8 cellular contexts compared by ENCODE assay signal in the genomic region with DNA sequence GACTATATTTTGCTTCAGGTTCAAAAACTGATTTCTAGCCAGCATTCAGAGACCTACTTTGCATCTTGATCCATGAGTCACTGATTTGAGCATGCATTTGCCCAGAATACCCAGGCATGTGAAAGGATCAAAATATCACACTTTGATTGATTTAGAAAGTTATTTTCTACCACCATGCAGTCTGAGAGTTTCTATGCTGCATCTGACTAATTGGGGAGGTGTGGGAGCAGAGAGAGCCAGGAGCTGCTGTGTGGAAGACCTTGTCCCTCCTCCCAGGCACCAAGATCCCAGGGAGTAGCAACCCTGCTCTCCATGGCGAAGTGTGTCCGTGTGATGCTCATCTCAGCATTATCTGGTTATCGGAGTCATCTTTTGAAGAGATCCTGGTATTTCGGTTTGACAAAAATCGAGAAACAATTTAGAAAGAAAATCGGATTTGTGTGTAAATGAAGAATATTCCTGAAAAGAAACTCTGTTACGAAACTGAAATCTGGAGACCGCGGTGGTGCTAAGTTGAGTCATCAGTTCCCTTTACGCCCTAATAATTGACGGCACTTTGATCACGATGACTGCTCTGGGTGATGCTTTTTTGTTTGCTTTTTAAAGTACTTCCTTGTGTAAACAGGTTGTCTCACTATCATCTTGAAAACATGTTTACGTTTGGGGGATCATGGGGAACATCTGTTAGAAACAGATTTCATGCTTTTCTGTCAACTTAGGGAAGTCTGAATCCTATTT.
DNase-seq lines count a peak whose midpoint lies in the region; ATAC-seq, FAIRE-seq and TF ChIP-seq lines count a peak whose summit lies in the region.

No MANE protein-coding gene starts in this region.

- in situ Hi-C loops in K562 (cut with MboI): no loop called here

- WGBS in K562 (ENCODE audit: insufficient coverage, low coverage, missing lambda C conversion rate): 18% methylated on average over 11 of the region's 13 CpGs

- TF ChIP-seq CTCF in K562 (IDR thresholded peaks at IDR 0.05 in 2 of 3, conservative IDR thresholded peaks at IDR 0.05 in 1 of 3; ENCODE audit: insufficient read depth in 2 of 3, low read depth in 1 of 3, low read length in 3 of 3): no peak

- 0 out of 5 replicates have a peak, but pooled peaks cover 0 to 3% of the 10 kb centered on the region in 2 experiments for H3K27me3 ChIP-seq in K562 (ENCODE audit: control insufficient read depth in 2 of 2, insufficient read depth in 2 of 2, low read length in 2 of 2)

- H3K4me2 ChIP-seq in K562 (ENCODE audit: insufficient read depth, low read length): no peak overlapping the region

- TF ChIP-seq POLR2A in GM12892 (IDR thresholded peaks at IDR 0.05; ENCODE audit: low read depth, low read length) (no peak), K562 (conservative IDR thresholded peaks at IDR 0.05) (no peak), H54 (IDR thresholded peaks at IDR 0.05; ENCODE audit: low read depth, low read length) (no peak)

- H2AFZ ChIP-seq in K562 (ENCODE audit: low read depth, low read length): no peak overlapping the region

- H3K4me3 ChIP-seq in K562: no peak overlapping the region

- intact Hi-C loops in K562 (cut with micrococcal nuclease): no loop called here

- ATAC-seq in GM21447 (IDR thresholded peaks at IDR 0.05; ENCODE audit: unreplicated experiment) (peak; percentile 75), HG03575 (IDR thresholded peaks at IDR 0.05; ENCODE audit: extremely low read depth, insufficient number of reproducible peaks, low FRiP score, unreplicated experiment) (peak; percentile 71), K562 (no peak)

- no peaks in the 10 kb centered on the region for H3K9me1 ChIP-seq in K562 (ENCODE audit: control insufficient read depth, insufficient read depth, low read length)

- H4K20me1 ChIP-seq in K562 (replicated peaks; ENCODE audit: control insufficient read depth, insufficient read depth, low read length): no peaks in the 10 kb centered on the region

- no TSS peak for BruUV-seq in K562 (replicated peaks; lab: Mats Ljungman, UMichigan)

- TF ChIP-seq EP300 in K562 (IDR thresholded peaks at IDR 0.05; ENCODE audit: low read length): no peak

- DNase-seq in GM12892 (ENCODE audit: insufficient read length) (no peak), K562 (ENCODE audit: extremely low read depth in 1 of 4, low spot score in 3 of 4) (no peak), NCI-H446 treated with DMSO at 0.1 percent for 48 hours (lab: John Stamatoyannopoulos, UW) (no peak), NCI-H2196 (lab: John Stamatoyannopoulos, UW; ENCODE audit: unreplicated experiment) (no peak), H54 (ENCODE audit: insufficient read length, low spot score) (no peak), NCI-H187 treated with DMSO at 0.1 percent for 48 hours (lab: John Stamatoyannopoulos, UW) (no peak)

- POLR2A ChIA-PET in K562 (lab: Yijun Ruan, JAX): no interaction called here

- H3K27ac ChIP-seq in K562 (ENCODE audit: extremely low read depth, low read depth, low read length): no peak overlapping the region

- no peaks in the 10 kb centered on the region for H3K79me2 ChIP-seq in K562 (ENCODE audit: control insufficient read depth, insufficient read depth, low read length)

- no peaks in the 10 kb centered on the region for H3K4me1 ChIP-seq in K562 (replicated peaks in 1 of 2; ENCODE audit: control insufficient read depth in 2 of 2, insufficient read depth in 2 of 2, low read length in 2 of 2)

- no peak for TF ChIP-seq RAD21 in K562 (CRISPR knock-in tag; conservative IDR thresholded peaks at IDR 0.05 in 1 of 2, IDR thresholded peaks at IDR 0.05 in 1 of 2)

- no peak overlapping the region for H3K9ac ChIP-seq in K562 (ENCODE audit: insufficient read depth in 1 of 2, low read depth in 2 of 2, low read length in 2 of 2)

- H3K36me3 ChIP-seq in K562 (ENCODE audit: control insufficient read depth, insufficient read depth, low read length): no peaks in the 10 kb centered on the region

- H3K9me3 ChIP-seq in K562 (replicated peaks; ENCODE audit: control insufficient read depth, insufficient read depth, low read depth, low read length): no peaks in the 10 kb centered on the region

- FAIRE-seq in GM12892 (lab: Jason Lieb, UNC) (peak; percentile 54), K562 (lab: Jason Lieb, UNC) (no peak), H54 (lab: Jason Lieb, UNC) (no peak)

- CTCF ChIA-PET in K562 (lab: Yijun Ruan, JAX; ENCODE audit: low intra/inter-chr PET ratio): no interaction called here

TF ChIP-seq in K562, 482 proteins besides CTCF, POLR2A, EP300 and RAD21 (continues in another document):
- TF ChIP-seq HDGF (IDR thresholded peaks at IDR 0.05) (no peak), SRSF7 (optimal IDR thresholded peaks at IDR 0.05; ENCODE audit: low read depth, low read length) (no peak), SMARCA5 (IDR thresholded peaks at IDR 0.05) (no peak), KAT8 (IDR thresholded peaks at IDR 0.05; ENCODE audit: low read depth) (no peak), CEBPG (CRISPR knock-in tag; IDR thresholded peaks at IDR 0.05) (no peak), CEBPG (tag; conservative IDR thresholded peaks at IDR 0.05 in 1 of 2, IDR thresholded peaks at IDR 0.05 in 1 of 2) (peak in 1 of 2 experiments; percentile 56; a peak in 1 of 4 replicates), ZNF778 (CRISPR knock-in tag; IDR thresholded peaks at IDR 0.05) (no peak), EZH2 (IDR thresholded peaks at IDR 0.05; ENCODE audit: borderline replicate concordance, low read depth, low read length) (no peak), FOXA1 (IDR thresholded peaks at IDR 0.05; ENCODE audit: borderline replicate concordance) (peak; percentile 77), ZFPM2 (CRISPR knock-in tag; IDR thresholded peaks at IDR 0.05) (no peak), CBFA2T2 (conservative IDR thresholded peaks at IDR 0.05) (peak; percentile 37), NR2F6 (CRISPR knock-in tag; IDR thresholded peaks at IDR 0.05) (no peak), ZNF143 (CRISPR knock-in tag; IDR thresholded peaks at IDR 0.05) (no peak), ZNF699 (CRISPR knock-in tag; IDR thresholded peaks at IDR 0.05; ENCODE audit: insufficient replicate concordance) (no peak), ZBTB17 (CRISPR knock-in tag; IDR thresholded peaks at IDR 0.05) (no peak), CREB1 (IDR thresholded peaks at IDR 0.05) (no peak), CREB1 (CRISPR knock-in tag; IDR thresholded peaks at IDR 0.05) (no peak), LEF1 (IDR thresholded peaks at IDR 0.05) (peak; percentile 38; the same call in 1 of the 2 replicates), NR3C1 (CRISPR knock-in tag; IDR thresholded peaks at IDR 0.05) (no peak)
- TF ChIP-seq, protein P1, sequence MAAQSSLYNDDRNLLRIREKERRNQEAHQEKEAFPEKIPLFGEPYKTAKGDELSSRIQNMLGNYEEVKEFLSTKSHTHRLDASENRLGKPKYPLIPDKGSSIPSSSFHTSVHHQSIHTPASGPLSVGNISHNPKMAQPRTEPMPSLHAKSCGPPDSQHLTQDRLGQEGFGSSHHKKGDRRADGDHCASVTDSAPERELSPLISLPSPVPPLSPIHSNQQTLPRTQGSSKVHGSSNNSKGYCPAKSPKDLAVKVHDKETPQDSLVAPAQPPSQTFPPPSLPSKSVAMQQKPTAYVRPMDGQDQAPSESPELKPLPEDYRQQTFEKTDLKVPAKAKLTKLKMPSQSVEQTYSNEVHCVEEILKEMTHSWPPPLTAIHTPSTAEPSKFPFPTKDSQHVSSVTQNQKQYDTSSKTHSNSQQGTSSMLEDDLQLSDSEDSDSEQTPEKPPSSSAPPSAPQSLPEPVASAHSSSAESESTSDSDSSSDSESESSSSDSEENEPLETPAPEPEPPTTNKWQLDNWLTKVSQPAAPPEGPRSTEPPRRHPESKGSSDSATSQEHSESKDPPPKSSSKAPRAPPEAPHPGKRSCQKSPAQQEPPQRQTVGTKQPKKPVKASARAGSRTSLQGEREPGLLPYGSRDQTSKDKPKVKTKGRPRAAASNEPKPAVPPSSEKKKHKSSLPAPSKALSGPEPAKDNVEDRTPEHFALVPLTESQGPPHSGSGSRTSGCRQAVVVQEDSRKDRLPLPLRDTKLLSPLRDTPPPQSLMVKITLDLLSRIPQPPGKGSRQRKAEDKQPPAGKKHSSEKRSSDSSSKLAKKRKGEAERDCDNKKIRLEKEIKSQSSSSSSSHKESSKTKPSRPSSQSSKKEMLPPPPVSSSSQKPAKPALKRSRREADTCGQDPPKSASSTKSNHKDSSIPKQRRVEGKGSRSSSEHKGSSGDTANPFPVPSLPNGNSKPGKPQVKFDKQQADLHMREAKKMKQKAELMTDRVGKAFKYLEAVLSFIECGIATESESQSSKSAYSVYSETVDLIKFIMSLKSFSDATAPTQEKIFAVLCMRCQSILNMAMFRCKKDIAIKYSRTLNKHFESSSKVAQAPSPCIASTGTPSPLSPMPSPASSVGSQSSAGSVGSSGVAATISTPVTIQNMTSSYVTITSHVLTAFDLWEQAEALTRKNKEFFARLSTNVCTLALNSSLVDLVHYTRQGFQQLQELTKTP (IDR thresholded peaks at IDR 0.05; ENCODE audit: low read depth in 1 of 2, partially characterized antibody in 2 of 2): peak in 1 of 2 experiments; percentile 21
- TF ChIP-seq, protein P2, sequence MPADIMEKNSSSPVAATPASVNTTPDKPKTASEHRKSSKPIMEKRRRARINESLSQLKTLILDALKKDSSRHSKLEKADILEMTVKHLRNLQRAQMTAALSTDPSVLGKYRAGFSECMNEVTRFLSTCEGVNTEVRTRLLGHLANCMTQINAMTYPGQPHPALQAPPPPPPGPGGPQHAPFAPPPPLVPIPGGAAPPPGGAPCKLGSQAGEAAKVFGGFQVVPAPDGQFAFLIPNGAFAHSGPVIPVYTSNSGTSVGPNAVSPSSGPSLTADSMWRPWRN (IDR thresholded peaks at IDR 0.05; ENCODE audit: low read depth): peak; percentile 68
- TF ChIP-seq, protein P3, sequence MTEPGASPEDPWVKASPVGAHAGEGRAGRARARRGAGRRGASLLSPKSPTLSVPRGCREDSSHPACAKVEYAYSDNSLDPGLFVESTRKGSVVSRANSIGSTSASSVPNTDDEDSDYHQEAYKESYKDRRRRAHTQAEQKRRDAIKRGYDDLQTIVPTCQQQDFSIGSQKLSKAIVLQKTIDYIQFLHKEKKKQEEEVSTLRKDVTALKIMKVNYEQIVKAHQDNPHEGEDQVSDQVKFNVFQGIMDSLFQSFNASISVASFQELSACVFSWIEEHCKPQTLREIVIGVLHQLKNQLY (CRISPR knock-in tag; conservative IDR thresholded peaks at IDR 0.05): no peak
